ENCODE assay signal across 8 cellular contexts in genomic region chr1:234722904-234723588, GRCh38.
DNase-seq lines count a peak whose midpoint lies in the region; ATAC-seq and TF ChIP-seq lines count a peak whose summit lies in the region.

No MANE protein-coding gene starts in this region.

- DNase-seq in DMS79 treated with DMSO at 0.1 percent for 48 hours (lab: John Stamatoyannopoulos, UW), result peak; percentile 87
- no peak for DNase-seq in DMS79 (lab: John Stamatoyannopoulos, UW)
- peak; percentile 63 to 93 for DNase-seq in ascending aorta (ENCODE audit: low spot score in 2 of 2)
- no peak for DNase-seq in immature natural killer cell

- H3K4me3 ChIP-seq in ascending aorta (peak overlapping the region; percentile 26 to 46), skin epidermis (no peak overlapping the region)

- intact Hi-C loops in ascending aorta (cut with DNase I), result loop anchor here (2.0 kb wide), 2 partner anchors 190 to 224 kb away; no protein-coding TSS in a partner anchor

- ATAC-seq in GM21723 (IDR thresholded peaks at IDR 0.05; ENCODE audit: unreplicated experiment) (no peak), GM21529 (IDR thresholded peaks at IDR 0.05; ENCODE audit: unreplicated experiment) (no peak)

- peaks cover 56% of the 10 kb centered on the region for H3K4me1 Mint-ChIP-seq in T-helper 1 cell treated with Interleukin-12 subunit alpha and Interleukin-12 subunit beta and Interleukin-4 antibody, amounts not matched to agents 30 μg/mL and 1 μg/mL, for 36 hours (ENCODE audit: low read depth)
- H3K4me1 Mint-ChIP-seq in immature natural killer cell, result peaks cover 41% of the 10 kb centered on the region in 2 donors

- no peak for TF ChIP-seq CTCF in ascending aorta (IDR thresholded peaks at IDR 0.05)

- no peaks in the 10 kb centered on the region for H3K27me3 ChIP-seq in ascending aorta

- H3K9me3 Mint-ChIP-seq in T-helper 1 cell treated with Interleukin-12 subunit alpha and Interleukin-12 subunit beta and Interleukin-4 antibody, amounts not matched to agents 30 μg/mL and 1 μg/mL, for 36 hours, result no peaks in the 10 kb centered on the region
- H3K9me3 Mint-ChIP-seq in immature natural killer cell, result no peaks in the 10 kb centered on the region

- no peaks in the 10 kb centered on the region for H3K27me3 Mint-ChIP-seq in T-helper 1 cell treated with Interleukin-12 subunit alpha and Interleukin-12 subunit beta and Interleukin-4 antibody, amounts not matched to agents 30 μg/mL and 1 μg/mL, for 36 hours (ENCODE audit: low read depth)
- H3K27me3 Mint-ChIP-seq in immature natural killer cell (ENCODE audit: low read depth in 3 of 3), result peaks cover 7 to 12% (median 10%) of the 10 kb centered on the region in 3 donors

- H3K27ac ChIP-seq in ascending aorta (peak overlapping the region; percentile 95 to 97), skin epidermis (peak overlapping the region; percentile 56 to 99 (median 97))

- H3K9me3 ChIP-seq in ascending aorta, result no peaks in the 10 kb centered on the region

- H3K4me3 Mint-ChIP-seq in T-helper 1 cell treated with Interleukin-12 subunit alpha and Interleukin-12 subunit beta and Interleukin-4 antibody, amounts not matched to agents 30 μg/mL and 1 μg/mL, for 36 hours, result peak overlapping the region; percentile 71
- peak overlapping the region; percentile 75 to 87 (median 81) for H3K4me3 Mint-ChIP-seq in immature natural killer cell

- H3K27ac Mint-ChIP-seq in T-helper 1 cell treated with Interleukin-12 subunit alpha and Interleukin-12 subunit beta and Interleukin-4 antibody, amounts not matched to agents 30 μg/mL and 1 μg/mL, for 36 hours, result peak overlapping the region; percentile 94
- peak overlapping the region; percentile 92 to 97 (median 94) for H3K27ac Mint-ChIP-seq in immature natural killer cell

- no peaks in the 10 kb centered on the region for H3K36me3 ChIP-seq in ascending aorta

- H3K4me1 ChIP-seq in ascending aorta, result peaks cover 36 to 80% of the 10 kb centered on the region in 2 donors

- H3K36me3 Mint-ChIP-seq in T-helper 1 cell treated with Interleukin-12 subunit alpha and Interleukin-12 subunit beta and Interleukin-4 antibody, amounts not matched to agents 30 μg/mL and 1 μg/mL, for 36 hours (ENCODE audit: low read depth), result peaks cover 7% of the 10 kb centered on the region
- H3K36me3 Mint-ChIP-seq in immature natural killer cell, result no peaks in the 10 kb centered on the region

Comparison
In these comparisons a context has a peak if more than half of its experiments do, and no peak if none do; other contexts are left out.
1. DNase-seq: peak in DMS79 treated with DMSO at 0.1 percent for 48 hours (single experiment) and ascending aorta (2 of 2); none in DMS79 (single experiment) and immature natural killer cell (0 of 3).
2. H3K4me3 ChIP-seq: peak in ascending aorta (2 of 2); none in skin epidermis (0 of 7).